ENCODE assay signal across 6 cellular contexts in genomic region chr17:72837335-72837734, GRCh38.
"Had no signal": no experiment of that assay in that cellular context is flagged by ENCODE, and none has a peak within 500 bp of the region (broad histone marks: within the 10 kb centered on the region; RNA-seq: fewer than 3 reads in every experiment).

No MANE protein-coding gene starts in this region.

- H3K9ac ChIP-seq: KMS-11 had no signal

- DNase-seq: H7, HFFc6 had no signal

- H3K4me3 ChIP-seq: GM23338, HAP-1 had no signal

- H3K4me1 ChIP-seq: HAP-1 had no signal

- H3K9me3 ChIP-seq: HAP-1 had no signal

- H3K4me2 ChIP-seq: GM23338, KMS-11 had no signal

- H3K27ac ChIP-seq: HL-60, KMS-11 had no signal

- H2AFZ ChIP-seq: GM23338 had no signal

- H3K36me3 ChIP-seq: HAP-1 had no signal
